In genomic region chr11:352456-353180, GRCh38 we compare ENCODE assay signal across 12 cellular contexts. TPM values are rescaled to one million over a fixed set of nuclear protein-coding genes. Genes with fewer than 3 reads are reported as not detected.
DNase-seq lines count a peak whose midpoint lies in the region; ATAC-seq, FAIRE-seq and TF ChIP-seq lines count a peak whose summit lies in the region.
"Had no signal": no experiment of that assay in that cellular context is flagged by ENCODE, and none has a peak within 500 bp of the region (broad histone marks: within the 10 kb centered on the region; RNA-seq: fewer than 3 reads in every experiment).

No MANE protein-coding gene starts in this region.

- TF ChIP-seq CTCF in left ventricle myocardium inferior (IDR thresholded peaks at IDR 0.05; ENCODE audit: borderline replicate concordance) (no peak), endothelial cell of umbilical vein (IDR thresholded peaks at IDR 0.05; ENCODE audit: extremely low read depth in 1 of 2, insufficient read depth in 1 of 2, low read depth in 1 of 2, low read length in 2 of 2) (no peak), osteoblast (IDR thresholded peaks at IDR 0.05; ENCODE audit: extremely low read depth, low read depth, low read length) (no peak)

- H3K9me3 ChIP-seq in left ventricle myocardium inferior (replicated peaks) (no peaks in the 10 kb centered on the region), endothelial cell of umbilical vein (replicated peaks; ENCODE audit: control insufficient read depth, insufficient read depth, low read length) (no peaks in the 10 kb centered on the region), osteoblast (ENCODE audit: low read depth, low read length) (no peaks in the 10 kb centered on the region), aorta (ENCODE audit: control insufficient read depth, low read length) (no peaks in the 10 kb centered on the region)
- H3K9me3 ChIP-seq: SJCRH30 had no signal

- no peaks in the 10 kb centered on the region for H4K20me1 ChIP-seq in endothelial cell of umbilical vein (replicated peaks; ENCODE audit: control insufficient read depth, extremely low read depth, insufficient read depth, low read length)
- no peaks in the 10 kb centered on the region for H4K20me1 ChIP-seq in osteoblast (ENCODE audit: insufficient read depth, low read length)

- H3K4me1 ChIP-seq in left ventricle myocardium inferior, result peaks cover 39% of the 10 kb centered on the region
- peaks cover 8% of the 10 kb centered on the region for H3K4me1 ChIP-seq in endothelial cell of umbilical vein (ENCODE audit: control insufficient read depth, extremely low read depth, insufficient read depth, low read length)
- H3K4me1 ChIP-seq in osteoblast (ENCODE audit: insufficient read depth, low read length), result peaks cover 24% of the 10 kb centered on the region
- no peaks in the 10 kb centered on the region for H3K4me1 ChIP-seq in aorta (ENCODE audit: control insufficient read depth in 1 of 2, insufficient read depth in 2 of 2, low read length in 2 of 2)

- POLR2A ChIA-PET in endothelial cell of umbilical vein (lab: Charles Lee), result interaction anchor here (0.5 kb wide), 1 partner anchor 85 kb away, joined by 5 read pairs; no protein-coding TSS in a partner anchor

- H3K79me2 ChIP-seq in endothelial cell of umbilical vein (ENCODE audit: control insufficient read depth, insufficient read depth, low read length), result no peaks in the 10 kb centered on the region
- no peaks in the 10 kb centered on the region for H3K79me2 ChIP-seq in osteoblast (ENCODE audit: insufficient read depth, low read length)

- no peak overlapping the region for H3K4me3 ChIP-seq in left ventricle myocardium inferior
- no peak overlapping the region for H3K4me3 ChIP-seq in endothelial cell of umbilical vein (replicated peaks in 1 of 3; ENCODE audit: insufficient read depth in 1 of 3, low read depth in 1 of 3, low read length in 3 of 3)
- no peak overlapping the region for H3K4me3 ChIP-seq in osteoblast (ENCODE audit: insufficient read depth, low read length)
- H3K4me3 ChIP-seq in aorta (ENCODE audit: low read length in 2 of 2), result no peak overlapping the region
- H3K4me3 ChIP-seq: SJCRH30 had no signal

- no peaks in the 10 kb centered on the region for H3K36me3 ChIP-seq in left ventricle myocardium inferior
- no peaks in the 10 kb centered on the region for H3K36me3 ChIP-seq in endothelial cell of umbilical vein (ENCODE audit: control insufficient read depth in 2 of 2, extremely low read depth in 1 of 2, insufficient read depth in 2 of 2, low read length in 2 of 2)
- no peaks in the 10 kb centered on the region for H3K36me3 ChIP-seq in osteoblast (ENCODE audit: insufficient read depth, low read length)
- no peaks in the 10 kb centered on the region for H3K36me3 ChIP-seq in aorta (ENCODE audit: control insufficient read depth in 1 of 2, insufficient read depth in 2 of 2, low read length in 1 of 2)
- H3K36me3 ChIP-seq: SJCRH30 had no signal

- intact Hi-C loops in left ventricle myocardium inferior (cut with micrococcal nuclease), result no loop called here
- intact Hi-C loops in Right ventricle myocardium superior (cut with DNase I), result no loop called here
- intact Hi-C loops in endothelial cell of umbilical vein (cut with micrococcal nuclease), result no loop called here
- intact Hi-C loops in aorta (cut with DNase I), result loop anchor here in 1 of 2 donors (5.0 kb wide), 1 partner anchor 45 kb away; the partner anchor contains the start of gene IFITM2

- TF ChIP-seq POLR2A in endothelial cell of umbilical vein (IDR thresholded peaks at IDR 0.05; ENCODE audit: low read depth, low read length), result no peak

- CTCF ChIA-PET in endothelial cell of umbilical vein (lab: Charles Lee), result no interaction called here

- H3K4me2 ChIP-seq in endothelial cell of umbilical vein (ENCODE audit: insufficient read depth, low read length) (no peak overlapping the region), osteoblast (ENCODE audit: insufficient read depth, low read length) (no peak overlapping the region)

- peak overlapping the region; percentile 100 for H3K27ac ChIP-seq in left ventricle myocardium inferior (replicated peaks)
- H3K27ac ChIP-seq in endothelial cell of umbilical vein (ENCODE audit: insufficient read depth, low read depth, low read length), result no peak overlapping the region
- H3K27ac ChIP-seq in osteoblast (ENCODE audit: low read depth, low read length), result peak overlapping the region; percentile 13
- H3K27ac ChIP-seq in aorta (ENCODE audit: low read depth in 1 of 2, low read length in 2 of 2), result peak overlapping the region; percentile 67 to 87
- H3K27ac ChIP-seq: SJCRH30 had no signal

- dilution Hi-C loops in endothelial cell of umbilical vein (cut with MboI; ENCODE audit: extremely low pct_ligation_motif_present, low sequenced_read_pairs), result no loop called here

- no peak overlapping the region for H3K9ac ChIP-seq in endothelial cell of umbilical vein (replicated peaks; ENCODE audit: extremely low read depth, insufficient read depth, low read length)

- no peaks in the 10 kb centered on the region for H3K27me3 ChIP-seq in left ventricle myocardium inferior (ENCODE audit: low read depth)
- H3K27me3 ChIP-seq in endothelial cell of umbilical vein (ENCODE audit: control insufficient read depth in 2 of 2, insufficient read depth in 2 of 2, low read length in 2 of 2), result no peaks in the 10 kb centered on the region
- no peaks in the 10 kb centered on the region for H3K27me3 ChIP-seq in osteoblast (ENCODE audit: insufficient read depth, low read length)
- H3K27me3 ChIP-seq in aorta (ENCODE audit: control insufficient read depth in 1 of 2, insufficient read depth in 2 of 2, low read length in 1 of 2), result no peaks in the 10 kb centered on the region

- no peak for DNase-seq in left ventricle myocardium inferior
- DNase-seq in Right ventricle myocardium superior, result no peak
- no peak for DNase-seq in endothelial cell of umbilical vein (ENCODE audit: low read depth, low spot score)
- no peak for DNase-seq in osteoblast (ENCODE audit: insufficient read length, low spot score, missing footprints)
- peak in 1 of 2 donors; percentile 43 for DNase-seq in aorta
- DNase-seq in SIG-M5 treated with dmso at 0.1 percent for 504 hours (lab: John Stamatoyannopoulos, UW; ENCODE audit: unreplicated experiment), result no peak
- DNase-seq: NCI-H1694 treated with DMSO at 0.1 percent for 48 hours; stimulated activated CD4-positive, alpha-beta T cell treated with anti-CD3 and anti-CD28 coated beads, Interleukin-1b, Interleukin-23, amount 100 ng/mL, for 48 hours had no signal

- H2AFZ ChIP-seq in endothelial cell of umbilical vein (ENCODE audit: low read depth, low read length) (peak overlapping the region; percentile 85), osteoblast (ENCODE audit: low read length) (peak overlapping the region; percentile 78)

- WGBS in aorta, 2 donors, result 95 to 96% methylated on average over 12 of the region's 12 CpGs

- no peak for FAIRE-seq in endothelial cell of umbilical vein (lab: Jason Lieb, UNC)

- BruUV-seq in endothelial cell of umbilical vein (replicated peaks; lab: Mats Ljungman, UMichigan), result no TSS peak

- H3K9me1 ChIP-seq in endothelial cell of umbilical vein (replicated peaks; ENCODE audit: control insufficient read depth, extremely low read depth, insufficient read depth, low read length), result no peaks in the 10 kb centered on the region

- ATAC-seq in Right ventricle myocardium superior (ENCODE audit: poor library complexity) (no peak), aorta (ENCODE audit: low FRiP score) (no peak), HG03521 (IDR thresholded peaks at IDR 0.05; ENCODE audit: unreplicated experiment) (no peak), HG03342 (IDR thresholded peaks at IDR 0.05; ENCODE audit: unreplicated experiment) (no peak)
- ATAC-seq: HCT116 had no signal

RNA-seq across cellular contexts. Expression of gene B4GALNT4, which starts 16.7 kb away (rescaled TPM):
- total RNA-seq in left ventricle myocardium inferior (1.5 TPM), Right ventricle myocardium superior (0.94 TPM), endothelial cell of umbilical vein (5.2 and 9.6 TPM in 2 replicates), osteoblast (0.88 and 2.2 TPM in 2 replicates), aorta (1 to 10 TPM in 1 of 2 donors, under 1 TPM in 1; 0.58 to 3.2 TPM)
- polyA plus RNA-seq in endothelial cell of umbilical vein (7.9 and 9.2 TPM in 2 replicates), aorta (1 to 10 TPM in 1 of 2 donors, under 1 TPM in 1; 0.38 to 4.6 TPM)
- polyA plus RNA-seq in endothelial cell of umbilical vein (2011; cell fraction: cytosol; rRNA removed), result 2.9 and 4.5 TPM in 2 replicates
- polyA plus RNA-seq in endothelial cell of umbilical vein (2011; cell fraction: nucleus; rRNA removed), result 30.5 and 34.8 TPM in 2 replicates
- 6.4 and 10.6 TPM in 2 replicates for polyA plus RNA-seq in endothelial cell of umbilical vein (2012)
- 1.5 and 3.3 TPM in 2 replicates for polyA minus RNA-seq in endothelial cell of umbilical vein
- not detected for polyA minus RNA-seq in endothelial cell of umbilical vein (2011; cell fraction: cytosol; rRNA and poly(A)+ RNA removed)
- 1.1 and 7.5 TPM in 2 replicates for polyA minus RNA-seq in endothelial cell of umbilical vein (2011; cell fraction: nucleus; rRNA and poly(A)+ RNA removed)

RNA-seq across cellular contexts. Expression of gene IFITM3, which starts 32.0 kb away (rescaled TPM):
- total RNA-seq in left ventricle myocardium inferior (259 TPM), Right ventricle myocardium superior (287 TPM), endothelial cell of umbilical vein (323 and 416 TPM in 2 replicates), osteoblast (98.4 and 116 TPM in 2 replicates), aorta (1,000 to 10,000 TPM; 1,112 to 1,381 TPM)
- polyA plus RNA-seq in endothelial cell of umbilical vein (950 and 1,150 TPM in 2 replicates), aorta (1,000 to 10,000 TPM in 1 of 2 donors, 100 to 1,000 TPM in 1; 856 to 2,374 TPM)
- polyA plus RNA-seq in endothelial cell of umbilical vein (2011; cell fraction: cytosol; rRNA removed), result 508 and 687 TPM in 2 replicates
- polyA plus RNA-seq in endothelial cell of umbilical vein (2011; cell fraction: nucleus; rRNA removed), result 108 and 156 TPM in 2 replicates
- 954 and 1,155 TPM in 2 replicates for polyA plus RNA-seq in endothelial cell of umbilical vein (2012)
- polyA minus RNA-seq in endothelial cell of umbilical vein, result 307 and 358 TPM in 2 replicates
- 507 TPM for polyA minus RNA-seq in endothelial cell of umbilical vein (2011; cell fraction: cytosol; rRNA and poly(A)+ RNA removed)
- 50.7 and 85.4 TPM in 2 replicates for polyA minus RNA-seq in endothelial cell of umbilical vein (2011; cell fraction: nucleus; rRNA and poly(A)+ RNA removed)

RNA-seq across cellular contexts. Expression of gene IFITM1, which starts 38.8 kb away (rescaled TPM):
- total RNA-seq in left ventricle myocardium inferior (83.5 TPM), Right ventricle myocardium superior (83.1 TPM), endothelial cell of umbilical vein (4.0 and 11.5 TPM in 2 replicates), osteoblast (48.6 and 64.4 TPM in 2 replicates), aorta (100 to 1,000 TPM; 278 to 311 TPM)
- polyA plus RNA-seq in endothelial cell of umbilical vein (24.6 and 34.1 TPM in 2 replicates), aorta (10 to 100 TPM; 46.7 to 88.3 TPM)
- 16.0 and 16.3 TPM in 2 replicates for polyA plus RNA-seq in endothelial cell of umbilical vein (2011; cell fraction: cytosol; rRNA removed)
- 3.6 and 5.7 TPM in 2 replicates for polyA plus RNA-seq in endothelial cell of umbilical vein (2011; cell fraction: nucleus; rRNA removed)
- polyA plus RNA-seq in endothelial cell of umbilical vein (2012), result 4.2 and 10.0 TPM in 2 replicates
- 29.1 and 50.9 TPM in 2 replicates for polyA minus RNA-seq in endothelial cell of umbilical vein
- 128 TPM for polyA minus RNA-seq in endothelial cell of umbilical vein (2011; cell fraction: cytosol; rRNA and poly(A)+ RNA removed)
- polyA minus RNA-seq in endothelial cell of umbilical vein (2011; cell fraction: nucleus; rRNA and poly(A)+ RNA removed), result 0.72 and 3.4 TPM in 2 replicates

RNA-seq across cellular contexts. Expression of gene PKP3, which starts 41.4 kb away (rescaled TPM):
- total RNA-seq in left ventricle myocardium inferior, result 0.52 TPM
- total RNA-seq in Right ventricle myocardium superior, result 0.86 TPM
- 0.27 and 0.30 TPM in 2 replicates for total RNA-seq in endothelial cell of umbilical vein
- 0.33 and 0.59 TPM in 2 replicates for polyA plus RNA-seq in endothelial cell of umbilical vein
- polyA plus RNA-seq in endothelial cell of umbilical vein (2011; cell fraction: cytosol; rRNA removed), result 0.18 and 0.37 TPM in 2 replicates
- 0.18 and 0.30 TPM in 2 replicates for polyA plus RNA-seq in endothelial cell of umbilical vein (2011; cell fraction: nucleus; rRNA removed)
- polyA plus RNA-seq in endothelial cell of umbilical vein (2012), result 0.37 and 0.59 TPM in 2 replicates
- 0.49 and 1.2 TPM in 2 replicates for polyA minus RNA-seq in endothelial cell of umbilical vein
- 47.4 TPM for polyA minus RNA-seq in endothelial cell of umbilical vein (2011; cell fraction: cytosol; rRNA and poly(A)+ RNA removed)
- polyA minus RNA-seq in endothelial cell of umbilical vein (2011; cell fraction: nucleus; rRNA and poly(A)+ RNA removed), result 0.38 and 1.7 TPM in 2 replicates
- total RNA-seq in osteoblast, result 0.88 and 2.5 TPM in 2 replicates
- under 1 TPM in 1 of 2 donors, not detected in 1; 0.42 TPM for total RNA-seq in aorta
- 10 to 100 TPM in 1 of 2 donors, under 1 TPM in 1; 0.05 to 10.9 TPM for polyA plus RNA-seq in aorta
- total RNA-seq: SJCRH30 had no signal

RNA-seq across cellular contexts. Expression of gene IFITM2, which starts 45.0 kb away (rescaled TPM):
- total RNA-seq in left ventricle myocardium inferior (160 TPM), Right ventricle myocardium superior (194 TPM), endothelial cell of umbilical vein (219 and 263 TPM in 2 replicates), osteoblast (54.5 and 105 TPM in 2 replicates), aorta (100 to 1,000 TPM; 695 to 841 TPM)
- polyA plus RNA-seq in endothelial cell of umbilical vein (1,135 and 1,428 TPM in 2 replicates), aorta (1,000 to 10,000 TPM in 1 of 2 donors, 100 to 1,000 TPM in 1; 424 to 1,109 TPM)
- polyA plus RNA-seq in endothelial cell of umbilical vein (2011; cell fraction: cytosol; rRNA removed), result 681 and 696 TPM in 2 replicates
- 144 and 187 TPM in 2 replicates for polyA plus RNA-seq in endothelial cell of umbilical vein (2011; cell fraction: nucleus; rRNA removed)
- 576 and 617 TPM in 2 replicates for polyA plus RNA-seq in endothelial cell of umbilical vein (2012)
- 371 and 437 TPM in 2 replicates for polyA minus RNA-seq in endothelial cell of umbilical vein
- 132 TPM for polyA minus RNA-seq in endothelial cell of umbilical vein (2011; cell fraction: cytosol; rRNA and poly(A)+ RNA removed)
- polyA minus RNA-seq in endothelial cell of umbilical vein (2011; cell fraction: nucleus; rRNA and poly(A)+ RNA removed), result 35.2 and 49.4 TPM in 2 replicates
